In genomic region chr7:6843092-6843491, GRCh38 we compare ENCODE assay signal across 1 cellular context.
TF ChIP-seq lines count a peak whose summit lies in the region.

No MANE protein-coding gene starts in this region.

TF ChIP-seq in HepG2, 621 proteins besides CTCF, POLR2A, EP300 and RAD21:
- TF ChIP-seq ZMYM4 (CRISPR knock-in tag; IDR thresholded peaks at IDR 0.05) (peak; percentile 1; the same call in 1 of the 2 replicates), YEATS4 (CRISPR knock-in tag; IDR thresholded peaks at IDR 0.05; ENCODE audit: borderline replicate concordance) (peak; percentile 49; the same call in 1 of the 2 replicates), ZNF652 (CRISPR knock-in tag; IDR thresholded peaks at IDR 0.05; ENCODE audit: borderline replicate concordance, low read depth) (peak; percentile 96)
